20 cellular contexts compared by ENCODE assay signal in genomic region chr12:54975272-54975671, GRCh38. TPM values are rescaled to one million over a fixed set of nuclear protein-coding genes. Genes with fewer than 3 reads are reported as not detected.
DNase-seq lines count a peak whose midpoint lies in the region; ATAC-seq and TF ChIP-seq lines count a peak whose summit lies in the region.
"Had no signal": no experiment of that assay in that cellular context is flagged by ENCODE, and none has a peak within 500 bp of the region (broad histone marks: within the 10 kb centered on the region; RNA-seq: fewer than 3 reads in every experiment).

No MANE protein-coding gene starts in this region.

- peak overlapping the region; percentile 36 for H3K27ac Mint-ChIP-seq in stimulated activated naive CD8-positive, alpha-beta T cell treated with anti-CD3 and anti-CD28 coated beads, Interleukin-15, Interleukin-2, amounts not matched to agents 100 ng/mL and 50 ng/mL, for 24 hours
- H3K27ac Mint-ChIP-seq in activated T-helper 17 cell treated with anti-CD3 and anti-CD28 coated beads, Interleukin-2, amount 50 U/mL, for 72 hours, result peak overlapping the region; percentile 64
- no peak overlapping the region for H3K27ac Mint-ChIP-seq in chondrocyte (ENCODE audit: unreplicated experiment)
- H3K27ac Mint-ChIP-seq: H9 had no signal

- ATAC-seq in stimulated activated naive CD8-positive, alpha-beta T cell treated with anti-CD3 and anti-CD28 coated beads, Interleukin-15, Interleukin-2, amounts not matched to agents 100 U/mL and 50 U/mL, for 24 hours, result no peak
- no peak for ATAC-seq in activated T-helper 17 cell treated with anti-CD3 and anti-CD28 coated beads, Interleukin-2, amount 50 U/mL, for 72 hours (replicated peaks)
- no peak for ATAC-seq in GM21367 (IDR thresholded peaks at IDR 0.05; ENCODE audit: unreplicated experiment)

- H3K4me3 ChIP-seq in suprapubic skin, result no peak overlapping the region
- H3K4me3 ChIP-seq: Peyer's patch, right atrium auricular region had no signal

- H3K9me3 ChIP-seq in suprapubic skin, result no peaks in the 10 kb centered on the region
- H3K9me3 ChIP-seq: Peyer's patch, right atrium auricular region had no signal

- no peaks in the 10 kb centered on the region for H3K4me1 ChIP-seq in suprapubic skin
- H3K4me1 ChIP-seq: Peyer's patch, right atrium auricular region had no signal

- no peak for TF ChIP-seq EP300 in suprapubic skin (IDR thresholded peaks at IDR 0.05)

- H3K27me3 ChIP-seq in suprapubic skin, result no peaks in the 10 kb centered on the region
- H3K27me3 ChIP-seq: Peyer's patch, right atrium auricular region had no signal

- no peaks in the 10 kb centered on the region for H3K9me3 Mint-ChIP-seq in stimulated activated naive CD8-positive, alpha-beta T cell treated with anti-CD3 and anti-CD28 coated beads, Interleukin-15, Interleukin-2, amounts not matched to agents 100 ng/mL and 50 ng/mL, for 24 hours
- no peaks in the 10 kb centered on the region for H3K9me3 Mint-ChIP-seq in activated T-helper 17 cell treated with anti-CD3 and anti-CD28 coated beads, Interleukin-2, amount 50 U/mL, for 72 hours
- no peaks in the 10 kb centered on the region for H3K9me3 Mint-ChIP-seq in chondrocyte (ENCODE audit: low read depth)
- H3K9me3 Mint-ChIP-seq: H9, naive B cell had no signal

- no peak overlapping the region for H3K27ac ChIP-seq in suprapubic skin
- H3K27ac ChIP-seq: Peyer's patch, right atrium auricular region had no signal

- peaks cover 94% of the 10 kb centered on the region for H3K4me1 Mint-ChIP-seq in stimulated activated naive CD8-positive, alpha-beta T cell treated with anti-CD3 and anti-CD28 coated beads, Interleukin-15, Interleukin-2, amounts not matched to agents 100 ng/mL and 50 ng/mL, for 24 hours (ENCODE audit: low read depth)
- H3K4me1 Mint-ChIP-seq in activated T-helper 17 cell treated with anti-CD3 and anti-CD28 coated beads, Interleukin-2, amount 50 U/mL, for 72 hours, result peaks cover 69% of the 10 kb centered on the region
- no peaks in the 10 kb centered on the region for H3K4me1 Mint-ChIP-seq in chondrocyte (ENCODE audit: low read depth)

- peak overlapping the region; percentile 24 for H3K4me3 Mint-ChIP-seq in stimulated activated naive CD8-positive, alpha-beta T cell treated with anti-CD3 and anti-CD28 coated beads, Interleukin-15, Interleukin-2, amounts not matched to agents 100 ng/mL and 50 ng/mL, for 24 hours
- H3K4me3 Mint-ChIP-seq in activated T-helper 17 cell treated with anti-CD3 and anti-CD28 coated beads, Interleukin-2, amount 50 U/mL, for 72 hours, result peak overlapping the region; percentile 94
- H3K4me3 Mint-ChIP-seq in chondrocyte (ENCODE audit: unreplicated experiment), result no peak overlapping the region
- H3K4me3 Mint-ChIP-seq: H9, naive B cell had no signal

- TF ChIP-seq CTCF in chondrocyte (IDR thresholded peaks at IDR 0.05) (no peak), suprapubic skin (IDR thresholded peaks at IDR 0.05) (no peak)

- H3K27me3 Mint-ChIP-seq in stimulated activated naive CD8-positive, alpha-beta T cell treated with anti-CD3 and anti-CD28 coated beads, Interleukin-15, Interleukin-2, amounts not matched to agents 100 ng/mL and 50 ng/mL, for 24 hours, result no peaks in the 10 kb centered on the region
- no peaks in the 10 kb centered on the region for H3K27me3 Mint-ChIP-seq in activated T-helper 17 cell treated with anti-CD3 and anti-CD28 coated beads, Interleukin-2, amount 50 U/mL, for 72 hours
- peaks cover 43% of the 10 kb centered on the region for H3K27me3 Mint-ChIP-seq in chondrocyte (ENCODE audit: low read depth)
- H3K27me3 Mint-ChIP-seq: naive B cell had no signal

- H3K36me3 Mint-ChIP-seq in stimulated activated naive CD8-positive, alpha-beta T cell treated with anti-CD3 and anti-CD28 coated beads, Interleukin-15, Interleukin-2, amounts not matched to agents 100 ng/mL and 50 ng/mL, for 24 hours (ENCODE audit: low read depth), result peaks cover 98% of the 10 kb centered on the region
- peaks cover 100% of the 10 kb centered on the region for H3K36me3 Mint-ChIP-seq in activated T-helper 17 cell treated with anti-CD3 and anti-CD28 coated beads, Interleukin-2, amount 50 U/mL, for 72 hours (ENCODE audit: low read depth)
- no peaks in the 10 kb centered on the region for H3K36me3 Mint-ChIP-seq in chondrocyte (ENCODE audit: low read depth)

- 87% methylated on average over 2 of the region's 2 CpGs for WGBS in suprapubic skin

- H3K36me3 ChIP-seq in suprapubic skin, result no peaks in the 10 kb centered on the region
- H3K36me3 ChIP-seq: Peyer's patch, right atrium auricular region had no signal

- TF ChIP-seq POLR2A in suprapubic skin (IDR thresholded peaks at IDR 0.05), result no peak

- no peak for DNase-seq in stimulated activated naive CD8-positive, alpha-beta T cell treated with anti-CD3 and anti-CD28 coated beads, Interleukin-15, Interleukin-2, amounts not matched to agents 100 U/mL and 50 U/mL, for 24 hours
- DNase-seq in midbrain (lab: John Stamatoyannopoulos, UW) (peak; percentile 46), chondrocyte (ENCODE audit: low spot score) (no peak), suprapubic skin (ENCODE audit: low spot score in 2 of 2) (no peak)
- DNase-seq: DMS53; GDM1; H9; mesenchymal stem cell; naive B cell; NCI-H1417; NK-92 treated with Interleukin-12 subunit alpha and Interleukin-12 subunit beta, amount 100 ng/mL, for 24 hours; Peyer's patch; T-helper 1 cell had no signal

RNA-seq across cellular contexts. Expression of gene TESPA1, which starts 9.3 kb away (rescaled TPM):
- 10 to 100 TPM; 51.1 to 91.7 TPM for total RNA-seq in activated T-helper 17 cell treated with anti-CD3 and anti-CD28 coated beads, Interleukin-2, amount 50 U/mL, for 72 hours
- total RNA-seq in chondrocyte (not detected in 3 replicates), suprapubic skin (1 to 10 TPM in 1 of 4 donors, under 1 TPM in 1, not detected in 2; 0.80 to 3.1 TPM)
- total RNA-seq: endothelial cell of umbilical vein, H9, NCI-H460, osteocyte had no signal

RNA-seq across cellular contexts. Expression of gene NEUROD4, which starts 44.5 kb away (rescaled TPM):
- total RNA-seq in activated T-helper 17 cell treated with anti-CD3 and anti-CD28 coated beads, Interleukin-2, amount 50 U/mL, for 72 hours, result not detected
- total RNA-seq in chondrocyte (not detected in 3 replicates), suprapubic skin (not detected)
- total RNA-seq: endothelial cell of umbilical vein, H9, NCI-H460, osteocyte, Peyer's patch, right atrium auricular region had no signal

Comparison
In these comparisons a context has a peak if more than half of its experiments do, and no peak if none do; other contexts are left out.
1. RNA of gene TESPA1, which starts 9.3 kb away (total RNA-seq): 51.1 to 91.7 TPM in activated T-helper 17 cell treated with anti-CD3 and anti-CD28 coated beads, Interleukin-2, amount 50 U/mL, for 72 hours; 0.80 to 3.1 TPM in suprapubic skin and not detected in chondrocyte; every median in the first group is over 10 times any median in the second.